In genomic region chr4:139535852-139536234, GRCh38 we compare ENCODE assay signal across 35 cellular contexts. TPM values are rescaled to one million over a fixed set of nuclear protein-coding genes. Genes with fewer than 3 reads are reported as not detected.
DNase-seq lines count a peak whose midpoint lies in the region; ATAC-seq and TF ChIP-seq lines count a peak whose summit lies in the region.
"Had no signal": no experiment of that assay in that cellular context is flagged by ENCODE, and none has a peak within 500 bp of the region (broad histone marks: within the 10 kb centered on the region; RNA-seq: fewer than 3 reads in every experiment).

No MANE protein-coding gene starts in this region.

- H3K36me3 ChIP-seq in A673 (ENCODE audit: insufficient read depth, low read length, poor library complexity, severe bottlenecking) (peaks cover 22% of the 10 kb centered on the region), ascending aorta (peaks cover 4 to 20% of the 10 kb centered on the region in 2 donors), liver (ENCODE audit: control insufficient read depth in 4 of 4, insufficient read depth in 3 of 4, low read depth in 1 of 4, low read length in 3 of 4) (peaks cover 0 to 4% (median 3%) of the 10 kb centered on the region in 4 donors), smooth muscle cell (ENCODE audit: low read depth) (no peaks in the 10 kb centered on the region)
- H3K36me3 ChIP-seq: cardiac muscle cell had no signal

- no peak for TF ChIP-seq CTCF in A673 (conservative IDR thresholded peaks at IDR 0.05; ENCODE audit: low read depth, low read length)
- no peak for TF ChIP-seq CTCF in ascending aorta (IDR thresholded peaks at IDR 0.05)
- TF ChIP-seq CTCF in liver (IDR thresholded peaks at IDR 0.05; ENCODE audit: low read depth, low read length, missing input control) = no peak
- no peak for TF ChIP-seq CTCF in smooth muscle cell (IDR thresholded peaks at IDR 0.05; ENCODE audit: borderline replicate concordance, insufficient read depth, poor library complexity, severe bottlenecking)

- TF ChIP-seq RAD21 in liver (IDR thresholded peaks at IDR 0.05) = peak in 1 of 2 donors; percentile 34

- H3K9ac ChIP-seq in liver (ENCODE audit: low read depth in 1 of 2, low read length in 2 of 2) (peak overlapping the region in 1 of 2 donors; percentile 66), smooth muscle cell (ENCODE audit: low read depth) (no peak overlapping the region)

- no peak overlapping the region for H3K27ac Mint-ChIP-seq in activated CD4-positive, alpha-beta memory T cell treated with anti-CD3 and anti-CD28 coated beads, Interleukin-2, amount 10 ng/mL, durations not matched to agents 7 days and 5 days
- H3K27ac Mint-ChIP-seq: activated B cell treated with CpG ODN at 0.5 μM for 24 hours; activated CD4-positive, alpha-beta T cell treated with anti-CD3 and anti-CD28 coated beads, Interleukin-2, amount 10 ng/mL, durations not matched to agents 7 days and 5 days; activated naive CD8-positive, alpha-beta T cell treated with anti-CD3 and anti-CD28 coated beads for 36 hours; activated T-cell treated with anti-CD3 and anti-CD28 coated beads, Interleukin-2, amount 50 U/mL, for 24 hours; effector memory CD8-positive, alpha-beta T cell; stimulated activated effector memory CD8-positive, alpha-beta T cell treated with anti-CD3 and anti-CD28 coated beads, Interleukin-12 subunit alpha, Interleukin-12 subunit beta, amount 100 ng/mL, for 72 hours had no signal

- ATAC-seq in SK-N-SH treated with all-trans-retinoic acid at 6 μM for 48 hours (no peak), HG03378 (IDR thresholded peaks at IDR 0.05; ENCODE audit: unreplicated experiment) (no peak)
- ATAC-seq: effector memory CD8-positive, alpha-beta T cell; GM12878; HCT116; left ventricle myocardium superior; stimulated activated effector memory CD8-positive, alpha-beta T cell treated with anti-CD3 and anti-CD28 coated beads, Interleukin-12 subunit alpha, Interleukin-12 subunit beta, amount 100 ng/mL, for 72 hours had no signal

- peaks cover 59% of the 10 kb centered on the region for H4K20me1 ChIP-seq in smooth muscle cell (ENCODE audit: low read depth)

- no peaks in the 10 kb centered on the region for H3K27me3 ChIP-seq in A673 (replicated peaks; ENCODE audit: insufficient read depth, low read depth, low read length, poor library complexity)
- no peaks in the 10 kb centered on the region for H3K27me3 ChIP-seq in ascending aorta
- no peaks in the 10 kb centered on the region for H3K27me3 ChIP-seq in liver (ENCODE audit: control insufficient read depth in 4 of 4, insufficient read depth in 4 of 4, low read length in 3 of 4)
- H3K27me3 ChIP-seq in smooth muscle cell (ENCODE audit: low read depth) = no peaks in the 10 kb centered on the region
- H3K27me3 ChIP-seq: BE2C, cardiac muscle cell, SJCRH30 had no signal

- no peaks in the 10 kb centered on the region for H3K27me3 Mint-ChIP-seq in activated CD4-positive, alpha-beta memory T cell treated with anti-CD3 and anti-CD28 coated beads, Interleukin-2, amount 10 ng/mL, durations not matched to agents 7 days and 5 days
- H3K27me3 Mint-ChIP-seq: activated B cell treated with CpG ODN at 0.5 μM for 24 hours; activated CD4-positive, alpha-beta T cell treated with anti-CD3 and anti-CD28 coated beads, Interleukin-2, amount 10 ng/mL, durations not matched to agents 7 days and 5 days; activated naive CD8-positive, alpha-beta T cell treated with anti-CD3 and anti-CD28 coated beads for 36 hours; activated T-cell treated with anti-CD3 and anti-CD28 coated beads, Interleukin-2, amount 50 U/mL, for 24 hours; effector memory CD8-positive, alpha-beta T cell had no signal

- no TSS peak for BruUV-seq in A673 (replicated peaks; lab: Mats Ljungman, UMichigan)

- no peaks in the 10 kb centered on the region for H3K9me3 Mint-ChIP-seq in activated CD4-positive, alpha-beta memory T cell treated with anti-CD3 and anti-CD28 coated beads, Interleukin-2, amount 10 ng/mL, durations not matched to agents 7 days and 5 days
- H3K9me3 Mint-ChIP-seq: activated B cell treated with CpG ODN at 0.5 μM for 24 hours; activated CD4-positive, alpha-beta T cell treated with anti-CD3 and anti-CD28 coated beads, Interleukin-2, amount 10 ng/mL, durations not matched to agents 7 days and 5 days; activated naive CD8-positive, alpha-beta T cell treated with anti-CD3 and anti-CD28 coated beads for 36 hours; activated T-cell treated with anti-CD3 and anti-CD28 coated beads, Interleukin-2, amount 50 U/mL, for 24 hours; effector memory CD8-positive, alpha-beta T cell; stimulated activated effector memory CD8-positive, alpha-beta T cell treated with anti-CD3 and anti-CD28 coated beads, Interleukin-12 subunit alpha, Interleukin-12 subunit beta, amount 100 ng/mL, for 72 hours had no signal

- WGBS in liver = 34% methylated on average over 5 of the region's 5 CpGs
- WGBS in smooth muscle cell (ENCODE audit: low lambda C conversion rate) = 66% methylated on average over 5 of the region's 5 CpGs

- no peak overlapping the region for H3K4me3 ChIP-seq in A673 (ENCODE audit: low read depth, low read length, poor library complexity, severe bottlenecking)
- peak overlapping the region in 1 of 2 donors; percentile 23 for H3K4me3 ChIP-seq in ascending aorta
- H3K4me3 ChIP-seq in liver (ENCODE audit: low read depth in 1 of 3, low read length in 3 of 3) = peak overlapping the region in 1 of 3 donors; percentile 5
- no peak overlapping the region for H3K4me3 ChIP-seq in smooth muscle cell
- H3K4me3 ChIP-seq: cardiac muscle cell, GM12878, SJCRH30 had no signal

- POLR2A ChIA-PET in A673 (lab: Charles Lee; ENCODE audit: low non-redundant PET) = no interaction called here
- POLR2A ChIA-PET in activated CD4-positive, alpha-beta memory T cell treated with anti-CD3 and anti-CD28 coated beads, Interleukin-2, amount 10 ng/mL, durations not matched to agents 7 days and 5 days (lab: Charles Lee) = no interaction called here

- no peaks in the 10 kb centered on the region for H3F3A ChIP-seq in smooth muscle cell (ENCODE audit: low read depth)

- H3K4me3 Mint-ChIP-seq in activated CD4-positive, alpha-beta memory T cell treated with anti-CD3 and anti-CD28 coated beads, Interleukin-2, amount 10 ng/mL, durations not matched to agents 7 days and 5 days = no peak overlapping the region
- H3K4me3 Mint-ChIP-seq: activated B cell treated with CpG ODN at 0.5 μM for 24 hours; activated CD4-positive, alpha-beta T cell treated with anti-CD3 and anti-CD28 coated beads, Interleukin-2, amount 10 ng/mL, durations not matched to agents 7 days and 5 days; activated naive CD8-positive, alpha-beta T cell treated with anti-CD3 and anti-CD28 coated beads for 36 hours; activated T-cell treated with anti-CD3 and anti-CD28 coated beads, Interleukin-2, amount 50 U/mL, for 24 hours; effector memory CD8-positive, alpha-beta T cell; stimulated activated effector memory CD8-positive, alpha-beta T cell treated with anti-CD3 and anti-CD28 coated beads, Interleukin-12 subunit alpha, Interleukin-12 subunit beta, amount 100 ng/mL, for 72 hours had no signal

- no peak overlapping the region for H2AFZ ChIP-seq in smooth muscle cell (ENCODE audit: low read depth)

- H3K36me3 Mint-ChIP-seq in activated CD4-positive, alpha-beta memory T cell treated with anti-CD3 and anti-CD28 coated beads, Interleukin-2, amount 10 ng/mL, durations not matched to agents 7 days and 5 days (ENCODE audit: low read depth) = peaks cover 13% of the 10 kb centered on the region

- CTCF ChIA-PET in A673 (lab: Charles Lee) = no interaction called here
- CTCF ChIA-PET in activated CD4-positive, alpha-beta memory T cell treated with anti-CD3 and anti-CD28 coated beads, Interleukin-2, amount 10 ng/mL, durations not matched to agents 7 days and 5 days (lab: Charles Lee) = no interaction called here

- no peaks in the 10 kb centered on the region for H3K9me3 ChIP-seq in A673 (ENCODE audit: low read depth, low read length, poor library complexity, severe bottlenecking)
- no peaks in the 10 kb centered on the region for H3K9me3 ChIP-seq in ascending aorta
- H3K9me3 ChIP-seq in liver (ENCODE audit: control insufficient read depth in 4 of 4, low read length in 3 of 4) = no peaks in the 10 kb centered on the region
- no peaks in the 10 kb centered on the region for H3K9me3 ChIP-seq in smooth muscle cell (replicated peaks; ENCODE audit: low read depth)
- H3K9me3 ChIP-seq: BE2C, SJCRH30 had no signal

- H3K4me1 ChIP-seq in A673 (ENCODE audit: insufficient read depth, low read length, poor library complexity, severe bottlenecking) (peaks cover 19% of the 10 kb centered on the region), ascending aorta (peaks cover 0 to 7% of the 10 kb centered on the region in 2 donors), liver (ENCODE audit: control insufficient read depth in 4 of 4, insufficient read depth in 4 of 4, low read length in 3 of 4) (peaks cover 0 to 33% (median 23%) of the 10 kb centered on the region in 4 donors), smooth muscle cell (ENCODE audit: low read depth) (no peaks in the 10 kb centered on the region)
- H3K4me1 ChIP-seq: BE2C had no signal

- peak overlapping the region; percentile 14 for H3K4me2 ChIP-seq in smooth muscle cell

- no peak for DNase-seq in A673 (ENCODE audit: low spot score)
- DNase-seq in ascending aorta (ENCODE audit: low spot score in 2 of 2) = no peak
- DNase-seq in smooth muscle cell (lab: John Stamatoyannopoulos, UW; ENCODE audit: unreplicated experiment) = no peak
- no peak for DNase-seq in LoVo (ENCODE audit: low spot score)
- DNase-seq in activated CD4-positive, alpha-beta memory T cell treated with anti-CD3 and anti-CD28 coated beads, Interleukin-2, amount 10 ng/mL, durations not matched to agents 7 days and 5 days = no peak
- DNase-seq: ACHN; activated B cell treated with CpG ODN at 0.5 μM for 24 hours; activated CD4-positive, alpha-beta T cell treated with anti-CD3 and anti-CD28 coated beads, Interleukin-2, amount 10 ng/mL, durations not matched to agents 7 days and 5 days; activated gamma-delta T cell; activated naive CD8-positive, alpha-beta T cell treated with anti-CD3 and anti-CD28 coated beads for 36 hours; activated T-cell treated with anti-CD3 and anti-CD28 coated beads, Interleukin-2, amount 50 U/mL, for 24 hours; anterior cingulate cortex; BE2C; cortex of kidney; DMS153; effector memory CD8-positive, alpha-beta T cell; erythroblast; head of caudate nucleus; Kasumi-1; left ventricle myocardium superior; MV-4-11; NCI-H146; NCI-H345; NCI-H774; RPMI8226; SJCRH30; stimulated activated CD4-positive, alpha-beta T cell treated with anti-CD3 and anti-CD28 coated beads, Interleukin-15, amount 100 ng/mL, for 24 hours; T-helper 1 cell had no signal

- H3K27ac ChIP-seq in A673 (ENCODE audit: low read depth, low read length, poor library complexity, severe bottlenecking) (peak overlapping the region; percentile 34), ascending aorta (peak overlapping the region; percentile 17 to 71), liver (ENCODE audit: low read depth in 1 of 2, low read length in 2 of 2) (peak overlapping the region; percentile 73 to 77), smooth muscle cell (ENCODE audit: low read depth) (peak overlapping the region; percentile 21)
- H3K27ac ChIP-seq: cardiac muscle cell, SJCRH30 had no signal

- intact Hi-C loops in A673 (cut with micrococcal nuclease; ENCODE audit: unreplicated experiment) = no loop called here
- intact Hi-C loops in ascending aorta (cut with DNase I) = no loop called here

- H3K79me2 ChIP-seq in smooth muscle cell (ENCODE audit: low read depth) = peaks cover 54% of the 10 kb centered on the region

- peaks cover under 1% of the 10 kb centered on the region for H3K4me1 Mint-ChIP-seq in activated CD4-positive, alpha-beta memory T cell treated with anti-CD3 and anti-CD28 coated beads, Interleukin-2, amount 10 ng/mL, durations not matched to agents 7 days and 5 days
- H3K4me1 Mint-ChIP-seq: activated naive CD8-positive, alpha-beta T cell treated with anti-CD3 and anti-CD28 coated beads for 36 hours had no signal

RNA-seq across cellular contexts. Expression of gene SETD7, which starts 20.2 kb away (rescaled TPM):
- 52.8 and 54.6 TPM in 2 replicates for total RNA-seq in A673 (2021)
- total RNA-seq in ascending aorta = 33.2 TPM
- total RNA-seq in liver = 10 to 100 TPM; 13.3 to 81.7 TPM
- polyA plus RNA-seq in liver = 10 to 100 TPM; 12.9 to 22.6 TPM
- total RNA-seq in smooth muscle cell = 34.2 and 39.3 TPM in 2 replicates
- 8.5 and 10.2 TPM in 2 replicates for polyA plus RNA-seq in smooth muscle cell
- total RNA-seq in activated CD4-positive, alpha-beta memory T cell treated with anti-CD3 and anti-CD28 coated beads, Interleukin-2, amount 10 ng/mL, durations not matched to agents 7 days and 5 days = 10 to 100 TPM; 16.0 to 17.7 TPM

Comparison
In these comparisons a context has a peak if more than half of its experiments do, and no peak if none do; other contexts are left out.
1. H3K27ac ChIP-seq: peak in every context shown above with its lines; median percentile 75 in liver; 44 in ascending aorta; 34 in A673; 21 in smooth muscle cell.